Comparison of ENCODE assay signal across 8 cellular contexts in genomic region chr18:54679318-54680149, GRCh38.
DNase-seq lines count a peak whose midpoint lies in the region; ATAC-seq and TF ChIP-seq lines count a peak whose summit lies in the region.

No MANE protein-coding gene starts in this region.

- H4K20me1 ChIP-seq in OCI-LY7 (ENCODE audit: insufficient read depth, low read length): no peaks in the 10 kb centered on the region

- POLR2A ChIA-PET in activated CD4-positive, alpha-beta T cell treated with anti-CD3 and anti-CD28 coated beads, Interleukin-2, amount 10 ng/mL, durations not matched to agents 7 days and 5 days (lab: Charles Lee): no interaction called here
- POLR2A ChIA-PET in OCI-LY7 (lab: Charles Lee): interaction anchor here (0.7 kb wide), 1 partner anchor 16 kb away, joined by 3 read pairs; no protein-coding TSS in a partner anchor

- H3K9me3 Mint-ChIP-seq in activated CD4-positive, alpha-beta T cell treated with anti-CD3 and anti-CD28 coated beads, Interleukin-2, amount 10 ng/mL, durations not matched to agents 7 days and 5 days: no peaks in the 10 kb centered on the region
- no peaks in the 10 kb centered on the region for H3K9me3 Mint-ChIP-seq in effector memory CD8-positive, alpha-beta T cell

- H3K4me3 Mint-ChIP-seq in activated CD4-positive, alpha-beta T cell treated with anti-CD3 and anti-CD28 coated beads, Interleukin-2, amount 10 ng/mL, durations not matched to agents 7 days and 5 days: no peak overlapping the region
- no peak overlapping the region for H3K4me3 Mint-ChIP-seq in effector memory CD8-positive, alpha-beta T cell

- H3K27me3 Mint-ChIP-seq in activated CD4-positive, alpha-beta T cell treated with anti-CD3 and anti-CD28 coated beads, Interleukin-2, amount 10 ng/mL, durations not matched to agents 7 days and 5 days: peaks cover 9% of the 10 kb centered on the region
- peaks cover 0 to 5% of the 10 kb centered on the region in 2 donors for H3K27me3 Mint-ChIP-seq in effector memory CD8-positive, alpha-beta T cell

- H3K9me2 ChIP-seq in OCI-LY7 (ENCODE audit: insufficient read depth, low read length): no peaks in the 10 kb centered on the region

- intact Hi-C loops in OCI-LY7 (cut with micrococcal nuclease; ENCODE audit: unreplicated experiment): loop anchor here (5.0 kb wide), 1 partner anchor 303 kb away; no protein-coding TSS in a partner anchor

- DNase-seq in activated CD4-positive, alpha-beta T cell treated with anti-CD3 and anti-CD28 coated beads, Interleukin-2, amount 10 ng/mL, durations not matched to agents 7 days and 5 days: peak; percentile 42
- no peak for DNase-seq in activated CD4-positive, alpha-beta T cell treated with anti-CD3 and anti-CD28 coated beads, Interleukin-2, amount 50 U/mL, for 1 hour
- peak; percentile 47 for DNase-seq in HS-27A (ENCODE audit: low read depth)
- DNase-seq in OCI-LY7 (ENCODE audit: low spot score): peak; percentile 18
- DNase-seq in effector memory CD8-positive, alpha-beta T cell: peak in 1 of 3 experiments; percentile 3
- DNase-seq in myocyte (ENCODE audit: low read depth): peak; percentile 83
- DNase-seq in activated naive CD4-positive, alpha-beta T cell treated with Interleukin-2 at 50 U/mL for 16 hours: no peak
- DNase-seq in NCI-H1048 (lab: John Stamatoyannopoulos, UW): no peak

- H3K79me2 ChIP-seq in OCI-LY7 (ENCODE audit: insufficient read depth, low read depth, low read length): no peaks in the 10 kb centered on the region

- H3K4me3 ChIP-seq in OCI-LY7 (ENCODE audit: low read depth, low read length, poor library complexity, severe bottlenecking): no peak overlapping the region

- peaks cover 5% of the 10 kb centered on the region for H3K4me1 Mint-ChIP-seq in activated CD4-positive, alpha-beta T cell treated with anti-CD3 and anti-CD28 coated beads, Interleukin-2, amount 10 ng/mL, durations not matched to agents 7 days and 5 days
- H3K4me1 Mint-ChIP-seq in effector memory CD8-positive, alpha-beta T cell (ENCODE audit: low read depth in 2 of 2): peaks cover 0 to 5% of the 10 kb centered on the region in 2 donors

- H3K27ac ChIP-seq in OCI-LY7 (ENCODE audit: low read depth, low read length, poor library complexity, severe bottlenecking): no peak overlapping the region

- H3K36me3 Mint-ChIP-seq in activated CD4-positive, alpha-beta T cell treated with anti-CD3 and anti-CD28 coated beads, Interleukin-2, amount 10 ng/mL, durations not matched to agents 7 days and 5 days (ENCODE audit: low read depth): no peaks in the 10 kb centered on the region
- no peaks in the 10 kb centered on the region for H3K36me3 Mint-ChIP-seq in effector memory CD8-positive, alpha-beta T cell (ENCODE audit: insufficient read depth)

- H2AFZ ChIP-seq in OCI-LY7 (ENCODE audit: low read length): no peak overlapping the region

- peak; percentile 60 for TF ChIP-seq CTCF in OCI-LY7 (conservative IDR thresholded peaks at IDR 0.05; ENCODE audit: low read length)

- no peaks in the 10 kb centered on the region for H3K4me1 ChIP-seq in OCI-LY7 (ENCODE audit: insufficient read depth, low read length, poor library complexity, severe bottlenecking)

- no peaks in the 10 kb centered on the region for H3K9me3 ChIP-seq in OCI-LY7 (ENCODE audit: low read length)

- no peak overlapping the region for H3K4me2 ChIP-seq in OCI-LY7 (ENCODE audit: low read length)

- ATAC-seq in effector memory CD8-positive, alpha-beta T cell (replicated peaks): peak; percentile 32

- H3K27ac Mint-ChIP-seq in activated CD4-positive, alpha-beta T cell treated with anti-CD3 and anti-CD28 coated beads, Interleukin-2, amount 10 ng/mL, durations not matched to agents 7 days and 5 days: no peak overlapping the region
- H3K27ac Mint-ChIP-seq in effector memory CD8-positive, alpha-beta T cell: no peak overlapping the region

- H3K36me3 ChIP-seq in OCI-LY7 (ENCODE audit: insufficient read depth, low read length): no peaks in the 10 kb centered on the region

- BruUV-seq in OCI-LY7 (replicated peaks; lab: Mats Ljungman, UMichigan): no TSS peak

- CTCF ChIA-PET in activated CD4-positive, alpha-beta T cell treated with anti-CD3 and anti-CD28 coated beads, Interleukin-2, amount 10 ng/mL, durations not matched to agents 7 days and 5 days (lab: Charles Lee): interaction anchor here (0.9 to 1.5 kb wide), 2 partner anchors 271 to 307 kb away, joined by 3 to 4 read pairs; no protein-coding TSS in a partner anchor
- CTCF ChIA-PET in OCI-LY7 (lab: Charles Lee; ENCODE audit: unreplicated experiment): no interaction called here

Comparison
In these comparisons a context has a peak if more than half of its experiments do, and no peak if none do; other contexts are left out.
1. DNase-seq: peak in activated CD4-positive, alpha-beta T cell treated with anti-CD3 and anti-CD28 coated beads, Interleukin-2, amount 10 ng/mL, durations not matched to agents 7 days and 5 days (single experiment), HS-27A (single experiment), OCI-LY7 (single experiment) and myocyte (single experiment); none in activated CD4-positive, alpha-beta T cell treated with anti-CD3 and anti-CD28 coated beads, Interleukin-2, amount 50 U/mL, for 1 hour (single experiment), activated naive CD4-positive, alpha-beta T cell treated with Interleukin-2 at 50 U/mL for 16 hours (single experiment) and NCI-H1048 (single experiment).